In the genomic region with DNA sequence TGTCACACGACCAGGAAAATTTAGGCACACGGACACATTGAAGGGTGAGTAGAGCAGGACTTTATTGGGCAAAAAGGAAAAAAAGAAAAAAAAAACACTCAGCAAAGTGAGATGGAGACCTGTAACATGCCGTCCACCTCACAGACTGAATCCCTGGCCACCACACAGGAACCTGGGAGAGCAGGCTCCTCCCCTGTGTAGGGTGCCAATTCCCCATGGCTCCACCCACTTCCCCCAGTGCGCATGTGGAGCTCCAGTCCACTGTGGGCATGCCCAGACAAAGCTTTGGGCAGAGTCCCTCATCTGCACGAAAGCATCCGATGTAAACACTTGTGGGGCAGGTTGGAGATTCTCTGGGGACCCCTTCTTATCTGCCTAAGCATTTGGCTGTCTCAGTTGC, we compare ENCODE assay signal across 15 cellular contexts. TPM values are rescaled to one million over a fixed set of nuclear protein-coding genes. Genes with fewer than 3 reads are reported as not detected.
DNase-seq lines count a peak whose midpoint lies in the region; ATAC-seq and TF ChIP-seq lines count a peak whose summit lies in the region.
"Had no signal": no experiment of that assay in that cellular context is flagged by ENCODE, and none has a peak within 500 bp of the region (broad histone marks: within the 10 kb centered on the region; RNA-seq: fewer than 3 reads in every experiment).

No MANE protein-coding gene starts in this region.

- no peak overlapping the region for H3K4me3 Mint-ChIP-seq in endothelial cell (ENCODE audit: unreplicated experiment)
- H3K4me3 Mint-ChIP-seq: CD4-positive, CD25-positive, alpha-beta regulatory T cell; stimulated activated memory B cell treated with anti-CD40 and anti-IgM and Interleukin-4, amounts not matched to agents 10 μg/mL and 1 μg/mL and 100 μg/mL, for 72 hours had no signal

- no peaks in the 10 kb centered on the region for H3K36me3 ChIP-seq in BE2C
- H3K36me3 ChIP-seq: ovary had no signal

- TF ChIP-seq CTCF in BE2C (IDR thresholded peaks at IDR 0.05; ENCODE audit: low read depth, low read length) (no peak), GM12865 (IDR thresholded peaks at IDR 0.05; ENCODE audit: insufficient read depth, low read depth, low read length, missing control alignments) (no peak), epithelial cell of esophagus (IDR thresholded peaks at IDR 0.05; ENCODE audit: insufficient read depth, low read depth, low read length, missing control alignments) (no peak), endothelial cell (IDR thresholded peaks at IDR 0.05; ENCODE audit: unreplicated experiment) (no peak)

- H3K4me1 Mint-ChIP-seq in endothelial cell (ENCODE audit: unreplicated experiment) = peaks cover 3% of the 10 kb centered on the region
- H3K4me1 Mint-ChIP-seq: CD4-positive, CD25-positive, alpha-beta regulatory T cell; stimulated activated memory B cell treated with anti-CD40 and anti-IgM and Interleukin-4, amounts not matched to agents 10 μg/mL and 1 μg/mL and 100 μg/mL, for 72 hours had no signal

- peaks cover 5% of the 10 kb centered on the region for H3K36me3 Mint-ChIP-seq in endothelial cell (ENCODE audit: low read depth, unreplicated experiment)
- H3K36me3 Mint-ChIP-seq: CD4-positive, CD25-positive, alpha-beta regulatory T cell; stimulated activated memory B cell treated with anti-CD40 and anti-IgM and Interleukin-4, amounts not matched to agents 10 μg/mL and 1 μg/mL and 100 μg/mL, for 72 hours had no signal

- H3K9me3 ChIP-seq in BE2C = no peaks in the 10 kb centered on the region
- H3K9me3 ChIP-seq: ovary had no signal

- H3K4me1 ChIP-seq in BE2C = peaks cover 13% of the 10 kb centered on the region

- H3K27me3 Mint-ChIP-seq in endothelial cell (ENCODE audit: unreplicated experiment) = peaks cover 8% of the 10 kb centered on the region
- H3K27me3 Mint-ChIP-seq: stimulated activated memory B cell treated with anti-CD40 and anti-IgM and Interleukin-4, amounts not matched to agents 10 μg/mL and 1 μg/mL and 100 μg/mL, for 72 hours had no signal

- H3K9me3 Mint-ChIP-seq in endothelial cell (ENCODE audit: unreplicated experiment) = no peaks in the 10 kb centered on the region
- H3K9me3 Mint-ChIP-seq: stimulated activated memory B cell treated with anti-CD40 and anti-IgM and Interleukin-4, amounts not matched to agents 10 μg/mL and 1 μg/mL and 100 μg/mL, for 72 hours had no signal

- no peak for ATAC-seq in GM18907 (IDR thresholded peaks at IDR 0.05; ENCODE audit: unreplicated experiment)
- ATAC-seq: Panc1; stimulated activated memory B cell treated with anti-CD40 and anti-IgM and Interleukin-4, amounts not matched to agents 10 μg/mL and 1 μg/mL and 100 μg/mL, for 72 hours had no signal

- no peaks in the 10 kb centered on the region for H3K27me3 ChIP-seq in BE2C
- H3K27me3 ChIP-seq: ovary had no signal

- H3K4me3 ChIP-seq in BE2C (ENCODE audit: low read depth, low read length) (no peak overlapping the region), GM12865 (ENCODE audit: low read depth, low read length) (no peak overlapping the region), epithelial cell of esophagus (ENCODE audit: low read length) (no peak overlapping the region)
- H3K4me3 ChIP-seq: ovary had no signal

- no peak overlapping the region for H3K27ac Mint-ChIP-seq in endothelial cell (ENCODE audit: unreplicated experiment)
- H3K27ac Mint-ChIP-seq: CD4-positive, CD25-positive, alpha-beta regulatory T cell; stimulated activated memory B cell treated with anti-CD40 and anti-IgM and Interleukin-4, amounts not matched to agents 10 μg/mL and 1 μg/mL and 100 μg/mL, for 72 hours had no signal

- DNase-seq in BE2C (peak; percentile 69), GM12865 (ENCODE audit: low read depth) (peak; percentile 16), NCI-H460 (ENCODE audit: extremely low read depth, low read depth) (peak; percentile 53), epithelial cell of esophagus (ENCODE audit: low read depth) (peak; percentile 86), endothelial cell (ENCODE audit: low spot score) (no peak), NCI-H1930 (lab: John Stamatoyannopoulos, UW) (no peak), GOT3 (lab: John Stamatoyannopoulos, UW) (no peak)
- DNase-seq: activated CD8-positive, alpha-beta memory T cell treated with anti-CD3 and anti-CD28 coated beads, Interleukin-2, amount 50 U/mL, for 4 hours; CD4-positive, CD25-positive, alpha-beta regulatory T cell; effector memory CD4-positive, alpha-beta T cell; head of caudate nucleus; ovary had no signal

RNA-seq across cellular contexts. Expression of gene CBR4, which starts 23.6 kb away (rescaled TPM):
- 11.2 TPM for polyA plus RNA-seq in BE2C (2012; ENCODE audit: insufficient read depth, insufficient read length, low read depth)
- total RNA-seq in NCI-H460 (2014; rRNA removed; shearing (Covaris generic)) = 12.4 and 14.8 TPM in 2 replicates
- polyA plus RNA-seq in NCI-H460 (2014; cell fraction: nucleus; rRNA removed) = 23.0 and 31.2 TPM in 2 replicates
- 21.4 TPM for total RNA-seq in endothelial cell (ENCODE audit: unreplicated experiment)

Comparison
In these comparisons a context has a peak if more than half of its experiments do, and no peak if none do; other contexts are left out.
1. DNase-seq: peak in BE2C (single experiment), GM12865 (single experiment), NCI-H460 (single experiment) and epithelial cell of esophagus (single experiment); none in endothelial cell (single experiment), NCI-H1930 (0 of 2) and GOT3 (single experiment).